In genomic region chr3:111999924-112000835, GRCh38 we compare ENCODE assay signal across 12 cellular contexts. TPM values are rescaled to one million over a fixed set of nuclear protein-coding genes. Genes with fewer than 3 reads are reported as not detected.
A peak's percentile ranks its signal among the peaks of the same experiment; 100 is the strongest.
DNase-seq lines count a peak whose midpoint lies in the region; ATAC-seq and TF ChIP-seq lines count a peak whose summit lies in the region.
"Had no signal": no experiment of that assay in that cellular context is flagged by ENCODE, and none has a peak within 500 bp of the region (broad histone marks: within the 10 kb centered on the region; RNA-seq: fewer than 3 reads in every experiment).

No MANE protein-coding gene starts in this region.

- dilution Hi-C loops in IMR-90 (cut with HindIII; ENCODE audit: low sequenced_read_pairs, unreplicated experiment) = no loop called here

- H2BK5ac ChIP-seq in IMR-90 (ENCODE audit: low read depth, low read length, poor library complexity, severe bottlenecking) = no peak overlapping the region

- H3K79me1 ChIP-seq in IMR-90 (ENCODE audit: low read depth in 1 of 2, low read length in 2 of 2) = no peaks in the 10 kb centered on the region

- H3K4me1 ChIP-seq in IMR-90 (ENCODE audit: control insufficient read depth, insufficient read depth, low read length) = peaks cover 6% of the 10 kb centered on the region
- H3K4me1 ChIP-seq in adrenal gland (replicated peaks in 1 of 2) = peaks cover 0 to 8% of the 10 kb centered on the region in 2 donors

- H2AK5ac ChIP-seq in IMR-90 (ENCODE audit: low read depth, low read length) = peak overlapping the region; percentile 36; the same call in 1 of the 2 replicates

- POLR2A ChIA-PET in IMR-90 (lab: Charles Lee; ENCODE audit: unreplicated experiment) = no interaction called here
- POLR2A ChIA-PET in naive thymus-derived CD8-positive, alpha-beta T cell (lab: Charles Lee) = interaction anchor here (1.0 kb wide), 1 partner anchor 16 kb away, joined by 3 read pairs; no protein-coding TSS in a partner anchor

- H3K4me1 Mint-ChIP-seq in naive thymus-derived CD8-positive, alpha-beta T cell = peaks cover 25 to 43% (median 39%) of the 10 kb centered on the region in 4 donors

- TF ChIP-seq POLR2A in IMR-90 (IDR thresholded peaks at IDR 0.05; ENCODE audit: low read depth, low read length) = no peak
- no peak for TF ChIP-seq POLR2A in adrenal gland (IDR thresholded peaks at IDR 0.05)

- H3K4me3 Mint-ChIP-seq in naive thymus-derived CD8-positive, alpha-beta T cell = peak overlapping the region in 6 of 10 donors; percentile 30 to 85 (median 83)

- no peaks in the 10 kb centered on the region for H4K20me1 ChIP-seq in IMR-90 (ENCODE audit: insufficient read depth, low read length)

- H3K4me2 ChIP-seq in IMR-90 (ENCODE audit: low read depth, low read length) = peak overlapping the region; percentile 62

- H2AFZ ChIP-seq in IMR-90 (replicated peaks; ENCODE audit: low read length, poor library complexity) = peak overlapping the region; percentile 69

- H3K27ac ChIP-seq in IMR-90 (ENCODE audit: insufficient read depth, low read length) (no peak overlapping the region), adrenal gland (no peak overlapping the region)
- H3K27ac ChIP-seq: coronary artery had no signal

- H3K56ac ChIP-seq in IMR-90 (ENCODE audit: extremely low read depth, insufficient read depth, low read length) = no peak overlapping the region; the same call in 1 of the 2 replicates

- no peak overlapping the region for H3K18ac ChIP-seq in IMR-90 (ENCODE audit: low read depth, low read length)

- BruUV-seq in IMR-90 (replicated peaks; lab: Mats Ljungman, UMichigan) = no TSS peak

- peak overlapping the region; percentile 51; the same call in 1 of the 3 replicates for H2BK15ac ChIP-seq in IMR-90 (ENCODE audit: low read depth, low read length)

- peaks cover 0 to 9% (median 2%) of the 10 kb centered on the region in 5 donors for H3K27me3 Mint-ChIP-seq in naive thymus-derived CD8-positive, alpha-beta T cell
- H3K27me3 Mint-ChIP-seq: activated CD8-positive, alpha-beta memory T cell treated with anti-CD3 and anti-CD28 coated beads, Interleukin-2, amount 10 ng/mL, durations not matched to agents 7 days and 5 days had no signal

- H3K4me3 ChIP-seq in IMR-90 (ENCODE audit: insufficient read depth, low read depth, low read length) (no peak overlapping the region), adrenal gland (no peak overlapping the region)

- H3K4ac ChIP-seq in IMR-90 (ENCODE audit: low read depth, low read length) = no peak overlapping the region

- H2BK20ac ChIP-seq in IMR-90 (ENCODE audit: low read depth, low read length) = no peak overlapping the region; the same call in 1 of the 2 replicates

- TF ChIP-seq CTCF in IMR-90 (conservative IDR thresholded peaks at IDR 0.05; ENCODE audit: low read depth, low read length) (no peak), adrenal gland (IDR thresholded peaks at IDR 0.05) (no peak)

- in situ Hi-C loops in IMR-90 (cut with MboI; ENCODE audit: low sequenced_read_pairs) = no loop called here

- no peaks in the 10 kb centered on the region for H3K9me3 Mint-ChIP-seq in naive thymus-derived CD8-positive, alpha-beta T cell

- DNase-seq in NCI-H1694 treated with DMSO at 0.1 percent for 48 hours (lab: John Stamatoyannopoulos, UW) (peak; percentile 47), NCI-H1694 (lab: John Stamatoyannopoulos, UW) (no peak), IMR-90 (peak; percentile 19), cerebellum (ENCODE audit: low spot score) (peak; percentile 75), adrenal gland (no peak)
- no peak for DNase-seq in naive thymus-derived CD8-positive, alpha-beta T cell
- DNase-seq: activated CD8-positive, alpha-beta memory T cell treated with anti-CD3 and anti-CD28 coated beads, Interleukin-2, amount 10 ng/mL, durations not matched to agents 7 days and 5 days had no signal

- H3K36me3 ChIP-seq in IMR-90 (ENCODE audit: control insufficient read depth, insufficient read depth, low read length) (no peaks in the 10 kb centered on the region), adrenal gland (replicated peaks in 1 of 2) (no peaks in the 10 kb centered on the region)

- intact Hi-C loops in IMR-90 (cut with micrococcal nuclease) (no loop called here), adrenal gland (cut with DNase I) (loop anchor here in 1 of 2 donors (10.0 kb wide), 1 partner anchor 45 kb away; no protein-coding TSS in a partner anchor)

- no peak for ATAC-seq in IMR-90 (ENCODE audit: low read depth)
- no peak for ATAC-seq in naive thymus-derived CD8-positive, alpha-beta T cell
- no peak for ATAC-seq in HG03039 (IDR thresholded peaks at IDR 0.05; ENCODE audit: unreplicated experiment)
- no peak for ATAC-seq in HG03175 (IDR thresholded peaks at IDR 0.05; ENCODE audit: unreplicated experiment)
- ATAC-seq: activated CD8-positive, alpha-beta memory T cell treated with anti-CD3 and anti-CD28 coated beads, Interleukin-2, amount 10 ng/mL, durations not matched to agents 7 days and 5 days had no signal

- CTCF ChIA-PET in IMR-90 (lab: Yijun Ruan, JAX) = interaction anchor here (1.1 to 1.3 kb wide), 4 partner anchors 11 to 17 kb away, joined by 3 to 6 read pairs (median 4); no protein-coding TSS in a partner anchor

- no peak overlapping the region for H2BK120ac ChIP-seq in IMR-90 (ENCODE audit: low read depth, low read length)

- H4K91ac ChIP-seq in IMR-90 (ENCODE audit: insufficient read depth, low read depth, low read length) = no peak overlapping the region

- no peak overlapping the region for H3K27ac Mint-ChIP-seq in naive thymus-derived CD8-positive, alpha-beta T cell
- H3K27ac Mint-ChIP-seq: activated CD8-positive, alpha-beta memory T cell treated with anti-CD3 and anti-CD28 coated beads, Interleukin-2, amount 10 ng/mL, durations not matched to agents 7 days and 5 days had no signal

- H3K14ac ChIP-seq in IMR-90 (replicated peaks; ENCODE audit: low read depth, low read length) = 0 out of 2 replicates have a peak overlapping the region, but pooled peaks have one; percentile 25

- H3K27me3 ChIP-seq in IMR-90 (ENCODE audit: control insufficient read depth, insufficient read depth, low read length) (no peaks in the 10 kb centered on the region; the same call in 1 of the 2 replicates), adrenal gland (no peaks in the 10 kb centered on the region)

- peaks cover 0 to 2% (median 0%) of the 10 kb centered on the region in 3 donors for H3K36me3 Mint-ChIP-seq in naive thymus-derived CD8-positive, alpha-beta T cell

- TF ChIP-seq RAD21 in IMR-90 (IDR thresholded peaks at IDR 0.05; ENCODE audit: low read length) = no peak

- H4K5ac ChIP-seq in IMR-90 (ENCODE audit: low read depth, low read length) = no peak overlapping the region

- H3K9me3 ChIP-seq in IMR-90 (ENCODE audit: control insufficient read depth, insufficient read depth, low read length) = no peaks in the 10 kb centered on the region
- no peaks in the 10 kb centered on the region for H3K9me3 ChIP-seq in adrenal gland (replicated peaks in 1 of 3)

- H3K23ac ChIP-seq in IMR-90 (ENCODE audit: low read depth, low read length) = 0 out of 2 replicates have a peak overlapping the region, but pooled peaks have one; percentile 37

- H4K8ac ChIP-seq in IMR-90 (ENCODE audit: low read depth in 2 of 2, low read length in 2 of 2) = peak overlapping the region in 1 of 2 experiments; percentile 45; a peak in 1 of 4 replicates

- 75% methylated on average over 1 of the region's 9 CpGs; no CpG with 5 or more reads in 1 of the 2 experiments for WGBS in IMR-90 (ENCODE audit: extremely low coverage in 2 of 2, insufficient read length in 1 of 2), 2 experiments
- WGBS in adrenal gland, 4 donors = 80 to 85% (median 82%) methylated on average over 9 of the region's 9 CpGs

- peak overlapping the region; percentile 1 for H2AK9ac ChIP-seq in IMR-90 (replicated peaks; ENCODE audit: low read depth, low read length, poor library complexity)

- peaks cover 6% of the 10 kb centered on the region for H3K9me1 ChIP-seq in IMR-90 (ENCODE audit: insufficient read depth, low read length)

- no peak overlapping the region for H3K9ac ChIP-seq in IMR-90 (ENCODE audit: low read depth, low read length)

TF ChIP-seq in IMR-90, 13 proteins besides CTCF, POLR2A, EP300 and RAD21 (continues in another document):
- TF ChIP-seq ELK1 (IDR thresholded peaks at IDR 0.05; ENCODE audit: borderline replicate concordance, low read depth, low read length) = no peak
- TF ChIP-seq CHD1 (IDR thresholded peaks at IDR 0.05; ENCODE audit: low read depth, low read length) = no peak

RNA-seq across cellular contexts. Expression of gene TAGLN3, which starts 1.5 kb away (rescaled TPM):
- total RNA-seq in IMR-90 (2012; rRNA removed) = 3.2 and 3.6 TPM in 2 replicates
- polyA plus RNA-seq in IMR-90 (2012; rRNA removed) = 7.7 TPM in 2 replicates
- polyA plus RNA-seq in IMR-90 (2012; cell fraction: cytosol; rRNA removed) = 2.9 and 5.0 TPM in 2 replicates
- 3.5 and 4.2 TPM in 2 replicates for polyA plus RNA-seq in IMR-90 (2012; cell fraction: nucleus; rRNA removed; ENCODE audit: low replicate concordance)
- 91.8 TPM for total RNA-seq in cerebellum
- not detected for total RNA-seq in naive thymus-derived CD8-positive, alpha-beta T cell
- not detected for polyA plus RNA-seq in naive thymus-derived CD8-positive, alpha-beta T cell
- total RNA-seq in adrenal gland = 10 to 100 TPM in 3 of 8 donors, 1 to 10 TPM in 1, under 1 TPM in 1, not detected in 3; 0.55 to 22.4 (median 10.2) TPM
- 10 to 100 TPM; 27.6 to 52.1 (median 42.4) TPM for polyA plus RNA-seq in adrenal gland
- total RNA-seq: activated CD8-positive, alpha-beta memory T cell treated with anti-CD3 and anti-CD28 coated beads, Interleukin-2, amount 10 ng/mL, durations not matched to agents 7 days and 5 days; pulmonary artery endothelial cell; Right ventricle myocardium inferior had no signal

RNA-seq across cellular contexts. Expression of gene ABHD10, which starts 21.4 kb away (rescaled TPM):
- total RNA-seq in IMR-90 (2012; rRNA removed) (53.9 and 57.2 TPM in 2 replicates), cerebellum (60.9 TPM), adrenal gland (10 to 100 TPM; 27.6 to 63.9 (median 45.0) TPM)
- polyA plus RNA-seq in IMR-90 (2012; rRNA removed) (17.7 and 24.7 TPM in 2 replicates), adrenal gland (10 to 100 TPM; 28.6 to 47.7 (median 30.3) TPM)
- 6.3 and 8.0 TPM in 2 replicates for polyA plus RNA-seq in IMR-90 (2012; cell fraction: cytosol; rRNA removed)
- 6.5 and 16.2 TPM in 2 replicates for polyA plus RNA-seq in IMR-90 (2012; cell fraction: nucleus; rRNA removed; ENCODE audit: low replicate concordance)
- 10 to 100 TPM; 33.0 to 40.0 TPM for total RNA-seq in naive thymus-derived CD8-positive, alpha-beta T cell
- 10 to 100 TPM; 31.3 to 40.9 (median 39.2) TPM for polyA plus RNA-seq in naive thymus-derived CD8-positive, alpha-beta T cell

RNA-seq across cellular contexts. Expression of gene TMPRSS7, which starts 34.4 kb away (rescaled TPM):
- not detected in 2 replicates for total RNA-seq in IMR-90 (2012; rRNA removed)
- 0.07 TPM in 1 of 2 replicates, not detected in the other for polyA plus RNA-seq in IMR-90 (2012; rRNA removed)
- 0.02 TPM in 1 of 2 replicates, not detected in the other for polyA plus RNA-seq in IMR-90 (2012; cell fraction: cytosol; rRNA removed)
- polyA plus RNA-seq in IMR-90 (2012; cell fraction: nucleus; rRNA removed; ENCODE audit: low replicate concordance) = 0.05 and 0.09 TPM in 2 replicates
- total RNA-seq in cerebellum = 0.36 TPM
- not detected for total RNA-seq in naive thymus-derived CD8-positive, alpha-beta T cell
- polyA plus RNA-seq in naive thymus-derived CD8-positive, alpha-beta T cell = under 1 TPM in 2 of 3 donors, not detected in 1; 0.08 to 0.12 TPM
- not detected for total RNA-seq in adrenal gland
- not detected for polyA plus RNA-seq in adrenal gland
- total RNA-seq: activated CD8-positive, alpha-beta memory T cell treated with anti-CD3 and anti-CD28 coated beads, Interleukin-2, amount 10 ng/mL, durations not matched to agents 7 days and 5 days; pulmonary artery endothelial cell; Right ventricle myocardium inferior had no signal

Comparison
In these comparisons a context has a peak if more than half of its experiments do, and no peak if none do; other contexts are left out.
1. DNase-seq: peak in NCI-H1694 treated with DMSO at 0.1 percent for 48 hours (single experiment), IMR-90 (single experiment) and cerebellum (single experiment); none in NCI-H1694 (single experiment), naive thymus-derived CD8-positive, alpha-beta T cell (0 of 10) and adrenal gland (0 of 7).